23 cellular contexts compared by ENCODE assay signal in genomic region chr12:60197589-60197988, GRCh38.
DNase-seq lines count a peak whose midpoint lies in the region; ATAC-seq, FAIRE-seq and TF ChIP-seq lines count a peak whose summit lies in the region.
"Had no signal": no experiment of that assay in that cellular context is flagged by ENCODE, and none has a peak within 500 bp of the region (broad histone marks: within the 10 kb centered on the region; RNA-seq: fewer than 3 reads in every experiment).

No MANE protein-coding gene starts in this region.

- H3K4me1 ChIP-seq in ACC112 (ENCODE audit: control insufficient read depth, insufficient read depth, low read length, unreplicated experiment): peaks cover 21% of the 10 kb centered on the region
- H3K4me1 ChIP-seq in astrocyte (ENCODE audit: insufficient read depth, low read length): no peaks in the 10 kb centered on the region

- H3K79me2 ChIP-seq in ACC112 (ENCODE audit: control insufficient read depth, insufficient read depth, low read length, unreplicated experiment): no peaks in the 10 kb centered on the region
- no peaks in the 10 kb centered on the region for H3K79me2 ChIP-seq in astrocyte (ENCODE audit: insufficient read depth, low read length)

- H3K9me3 ChIP-seq in astrocyte (ENCODE audit: insufficient read depth, low read depth, low read length): no peaks in the 10 kb centered on the region

- peak; percentile 60 for FAIRE-seq in astrocyte (lab: Jason Lieb, UNC)
- FAIRE-seq: HTR-8/SVneo had no signal

- CTCF ChIA-PET in activated CD8-positive, alpha-beta T cell treated with anti-CD3 and anti-CD28 coated beads, Interleukin-2, amount 10 ng/mL, durations not matched to agents 7 days and 5 days (lab: Charles Lee): no interaction called here

- H2AFZ ChIP-seq in ACC112 (ENCODE audit: low read length, unreplicated experiment) (peak overlapping the region; percentile 69), astrocyte (ENCODE audit: low read depth, low read length) (no peak overlapping the region)

- no peak overlapping the region for H3K27ac Mint-ChIP-seq in astrocyte (ENCODE audit: unreplicated experiment)
- no peak overlapping the region for H3K27ac Mint-ChIP-seq in activated CD8-positive, alpha-beta T cell treated with anti-CD3 and anti-CD28 coated beads, Interleukin-2, amount 10 ng/mL, durations not matched to agents 7 days and 5 days
- H3K27ac Mint-ChIP-seq: activated B cell treated with CpG ODN at 0.5 μM for 24 hours; activated CD4-positive, alpha-beta memory T cell treated with anti-CD3 and anti-CD28 coated beads for 36 hours had no signal

- no peaks in the 10 kb centered on the region for H3K27me3 Mint-ChIP-seq in astrocyte (ENCODE audit: low read depth, unreplicated experiment)
- H3K27me3 Mint-ChIP-seq in activated CD8-positive, alpha-beta T cell treated with anti-CD3 and anti-CD28 coated beads, Interleukin-2, amount 10 ng/mL, durations not matched to agents 7 days and 5 days (ENCODE audit: low read depth): no peaks in the 10 kb centered on the region
- H3K27me3 Mint-ChIP-seq: activated B cell treated with CpG ODN at 0.5 μM for 24 hours; activated CD4-positive, alpha-beta memory T cell treated with anti-CD3 and anti-CD28 coated beads for 36 hours had no signal

- H3K4me1 Mint-ChIP-seq in astrocyte (ENCODE audit: low read depth, unreplicated experiment): peaks cover 5% of the 10 kb centered on the region
- no peaks in the 10 kb centered on the region for H3K4me1 Mint-ChIP-seq in activated CD8-positive, alpha-beta T cell treated with anti-CD3 and anti-CD28 coated beads, Interleukin-2, amount 10 ng/mL, durations not matched to agents 7 days and 5 days (ENCODE audit: low read depth)
- H3K4me1 Mint-ChIP-seq: activated B cell treated with CpG ODN at 0.5 μM for 24 hours had no signal

- no peak overlapping the region for H3K4me2 ChIP-seq in astrocyte (ENCODE audit: low read length)
- H3K4me2 ChIP-seq: KMS-11 had no signal

- H3K36me3 ChIP-seq in ACC112 (ENCODE audit: insufficient read depth, low read length) (no peaks in the 10 kb centered on the region), astrocyte (ENCODE audit: insufficient read depth, low read length) (no peaks in the 10 kb centered on the region)

- TF ChIP-seq CTCF in astrocyte (IDR thresholded peaks at IDR 0.05; ENCODE audit: insufficient read depth, low read depth, low read length) (no peak), fibroblast of the aortic adventitia (IDR thresholded peaks at IDR 0.05; ENCODE audit: insufficient read depth, low read length) (no peak)

- H3K27ac ChIP-seq in ACC112 (ENCODE audit: low read depth, low read length): peak overlapping the region; percentile 23; the same call in 1 of the 2 replicates
- H3K27ac ChIP-seq in astrocyte (ENCODE audit: low read depth, low read length): no peak overlapping the region
- H3K27ac ChIP-seq: KMS-11 had no signal

- H4K20me1 ChIP-seq in astrocyte (ENCODE audit: insufficient read depth, low read length): no peaks in the 10 kb centered on the region

- no peaks in the 10 kb centered on the region for H3K27me3 ChIP-seq in ACC112 (ENCODE audit: insufficient read depth, low read length)
- H3K27me3 ChIP-seq in astrocyte (ENCODE audit: insufficient read depth, low read length): no peaks in the 10 kb centered on the region

- DNase-seq in HCEC 1CT (peak; percentile 58), astrocyte (ENCODE audit: low read depth) (peak; percentile 30), fibroblast of the aortic adventitia (ENCODE audit: low read depth) (peak; percentile 67), GDM1 (lab: John Stamatoyannopoulos, UW) (no peak)
- no peak for DNase-seq in activated CD4-positive, CD25-positive, alpha-beta regulatory T cell (lab: John Stamatoyannopoulos, UW)
- DNase-seq in activated CD8-positive, alpha-beta T cell treated with anti-CD3 and anti-CD28 coated beads, Interleukin-2, amount 10 ng/mL, durations not matched to agents 7 days and 5 days: no peak
- DNase-seq: activated B cell treated with CpG ODN at 0.5 μM for 24 hours; activated CD4-positive, alpha-beta memory T cell treated with anti-CD3 and anti-CD28 coated beads for 36 hours; activated gamma-delta T cell treated with Interleukin-2 at 50 U/mL for 16 hours; amygdala; C1 segment of cervical spinal cord; caudate nucleus; islet precursor cell; NCI-H187; NCI-H774; Right ventricle myocardium superior; stimulated activated CD4-positive, alpha-beta T cell treated with anti-CD3 and anti-CD28 coated beads, Interleukin-2, amount 100 ng/mL, for 48 hours; stimulated activated naive CD4-positive, alpha-beta T cell; T1000 had no signal

- no peak overlapping the region for H3K4me3 Mint-ChIP-seq in astrocyte (ENCODE audit: unreplicated experiment)
- no peak overlapping the region for H3K4me3 Mint-ChIP-seq in activated CD8-positive, alpha-beta T cell treated with anti-CD3 and anti-CD28 coated beads, Interleukin-2, amount 10 ng/mL, durations not matched to agents 7 days and 5 days
- H3K4me3 Mint-ChIP-seq: activated B cell treated with CpG ODN at 0.5 μM for 24 hours; activated CD4-positive, alpha-beta memory T cell treated with anti-CD3 and anti-CD28 coated beads for 36 hours had no signal

- H3K4me3 ChIP-seq in ACC112 (ENCODE audit: low read depth, low read length) (no peak overlapping the region), astrocyte (ENCODE audit: insufficient read depth, low read depth, low read length) (no peak overlapping the region), fibroblast of the aortic adventitia (ENCODE audit: low read depth, low read length) (no peak overlapping the region)

- H3K36me3 Mint-ChIP-seq in astrocyte (ENCODE audit: low read depth, unreplicated experiment): no peaks in the 10 kb centered on the region
- H3K36me3 Mint-ChIP-seq in activated CD8-positive, alpha-beta T cell treated with anti-CD3 and anti-CD28 coated beads, Interleukin-2, amount 10 ng/mL, durations not matched to agents 7 days and 5 days (ENCODE audit: low read depth): no peaks in the 10 kb centered on the region
- H3K36me3 Mint-ChIP-seq: activated CD4-positive, alpha-beta memory T cell treated with anti-CD3 and anti-CD28 coated beads for 36 hours had no signal

- H3K9me3 Mint-ChIP-seq in astrocyte (ENCODE audit: unreplicated experiment): no peaks in the 10 kb centered on the region
- no peaks in the 10 kb centered on the region for H3K9me3 Mint-ChIP-seq in activated CD8-positive, alpha-beta T cell treated with anti-CD3 and anti-CD28 coated beads, Interleukin-2, amount 10 ng/mL, durations not matched to agents 7 days and 5 days (ENCODE audit: insufficient read depth)
- H3K9me3 Mint-ChIP-seq: activated CD4-positive, alpha-beta memory T cell treated with anti-CD3 and anti-CD28 coated beads for 36 hours had no signal

- POLR2A ChIA-PET in activated CD8-positive, alpha-beta T cell treated with anti-CD3 and anti-CD28 coated beads, Interleukin-2, amount 10 ng/mL, durations not matched to agents 7 days and 5 days (lab: Charles Lee): no interaction called here

- no peak overlapping the region for H3K9ac ChIP-seq in astrocyte (ENCODE audit: low read length)
- H3K9ac ChIP-seq: KMS-11 had no signal

- ATAC-seq in GM18502 (IDR thresholded peaks at IDR 0.05; ENCODE audit: poor library complexity, unreplicated experiment): no peak
- ATAC-seq in activated CD8-positive, alpha-beta T cell treated with anti-CD3 and anti-CD28 coated beads, Interleukin-2, amount 10 ng/mL, durations not matched to agents 7 days and 5 days: no peak

Comparison
In these comparisons a context has a peak if more than half of its experiments do, and no peak if none do; other contexts are left out.
1. DNase-seq: peak in HCEC 1CT (single experiment), astrocyte (single experiment) and fibroblast of the aortic adventitia (single experiment); none in activated CD4-positive, CD25-positive, alpha-beta regulatory T cell (0 of 4), GDM1 (single experiment) and activated CD8-positive, alpha-beta T cell treated with anti-CD3 and anti-CD28 coated beads, Interleukin-2, amount 10 ng/mL, durations not matched to agents 7 days and 5 days (single experiment).